1 cellular context compared by ENCODE assay signal in the genomic region with DNA sequence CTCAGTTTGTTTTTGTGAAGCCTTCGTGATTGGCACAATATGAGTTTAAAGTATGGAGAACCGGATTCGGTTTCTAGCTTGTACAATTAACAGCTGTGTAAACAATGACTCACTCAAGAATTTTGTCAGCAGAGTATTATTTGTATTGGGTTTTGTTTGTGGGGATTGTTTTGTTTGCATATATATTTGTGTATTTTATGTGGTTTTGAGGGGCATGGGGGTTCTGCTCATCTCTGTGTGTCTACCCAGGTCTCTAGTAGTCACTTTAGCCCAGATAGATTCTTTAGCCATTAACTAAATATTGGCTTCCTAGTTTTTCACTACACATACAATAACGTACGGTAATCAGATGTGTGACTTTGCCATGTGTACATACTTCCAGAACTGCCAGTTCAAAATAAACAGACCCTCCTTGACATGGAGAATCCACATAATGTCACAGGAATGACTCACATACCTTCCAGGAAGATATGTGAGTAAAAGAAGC.
TF ChIP-seq lines count a peak whose summit lies in the region.

No MANE protein-coding gene starts in this region.

TF ChIP-seq in endothelial cell of umbilical vein, 7 proteins besides CTCF, POLR2A, EP300 and RAD21:
- TF ChIP-seq JUN (IDR thresholded peaks at IDR 0.05; ENCODE audit: borderline replicate concordance, insufficient read depth, insufficient read length, low read depth) (peak; percentile 65), POLR2AphosphoS5 (IDR thresholded peaks at IDR 0.05; ENCODE audit: insufficient read depth, low read depth, low read length) (peak; percentile 29), MYC (IDR thresholded peaks at IDR 0.05; ENCODE audit: low read depth, low read length) (no peak)
